ENCODE assay signal across 23 cellular contexts in genomic region chr7:29556405-29557195, GRCh38. TPM values are rescaled to one million over a fixed set of nuclear protein-coding genes. Genes with fewer than 3 reads are reported as not detected.
DNase-seq lines count a peak whose midpoint lies in the region; ATAC-seq, FAIRE-seq and TF ChIP-seq lines count a peak whose summit lies in the region.
"Had no signal": no experiment of that assay in that cellular context is flagged by ENCODE, and none has a peak within 500 bp of the region (broad histone marks: within the 10 kb centered on the region; RNA-seq: fewer than 3 reads in every experiment).

No MANE protein-coding gene starts in this region.

- H3K9me2 ChIP-seq in Karpas-422 (replicated peaks; ENCODE audit: insufficient read depth, low read length) = no peaks in the 10 kb centered on the region

- H3K36me3 ChIP-seq in Karpas-422 (ENCODE audit: insufficient read depth, low read length) (no peaks in the 10 kb centered on the region), astrocyte (ENCODE audit: insufficient read depth, low read length) (no peaks in the 10 kb centered on the region)
- H3K36me3 ChIP-seq: BLaER1, SJSA1, thyroid gland had no signal

- TF ChIP-seq CTCF in astrocyte (IDR thresholded peaks at IDR 0.05; ENCODE audit: insufficient read depth, low read depth, low read length) (peak; percentile 5), retinal pigment epithelial cell (conservative IDR thresholded peaks at IDR 0.05; ENCODE audit: low read depth, low read length) (peak; percentile 22)

- H3K79me2 ChIP-seq in Karpas-422 (ENCODE audit: low read length) (no peaks in the 10 kb centered on the region), astrocyte (ENCODE audit: insufficient read depth, low read length) (no peaks in the 10 kb centered on the region)
- H3K79me2 ChIP-seq: parathyroid adenoma had no signal

- no peak overlapping the region for H3K27ac Mint-ChIP-seq in astrocyte (ENCODE audit: unreplicated experiment)
- H3K27ac Mint-ChIP-seq: activated naive CD8-positive, alpha-beta T cell treated with anti-CD3 and anti-CD28 coated beads for 36 hours; naive B cell; T-helper 2 cell treated with Interferon-gamma antibody and Interleukin-4, amounts not matched to agents 5 μg/mL and 100 μg/mL, for 36 hours had no signal

- H3K27me3 ChIP-seq in Karpas-422 (ENCODE audit: low read length) (no peaks in the 10 kb centered on the region), astrocyte (ENCODE audit: insufficient read depth, low read length) (peaks cover 10% of the 10 kb centered on the region)
- H3K27me3 ChIP-seq: thyroid gland had no signal

- H4K20me1 ChIP-seq in Karpas-422 (ENCODE audit: insufficient read depth, low read depth, low read length) = no peaks in the 10 kb centered on the region
- H4K20me1 ChIP-seq in astrocyte (ENCODE audit: insufficient read depth, low read length) = no peaks in the 10 kb centered on the region
- H4K20me1 ChIP-seq: BLaER1 had no signal

- H3K4me2 ChIP-seq in Karpas-422 (ENCODE audit: low read depth, low read length, poor library complexity, severe bottlenecking) (no peak overlapping the region), astrocyte (ENCODE audit: low read length) (no peak overlapping the region)
- H3K4me2 ChIP-seq: BLaER1 had no signal

- H3K27ac ChIP-seq in Karpas-422 (ENCODE audit: low read length) = no peak overlapping the region
- no peak overlapping the region for H3K27ac ChIP-seq in astrocyte (ENCODE audit: low read depth, low read length)
- H3K27ac ChIP-seq: BLaER1, coronary artery, parathyroid adenoma, SJSA1, thyroid gland had no signal

- no peak for ATAC-seq in GM18909 (IDR thresholded peaks at IDR 0.05; ENCODE audit: poor library complexity, unreplicated experiment)
- ATAC-seq: Panc1 had no signal

- peaks cover 10% of the 10 kb centered on the region for H3K4me1 Mint-ChIP-seq in astrocyte (ENCODE audit: low read depth, unreplicated experiment)
- H3K4me1 Mint-ChIP-seq: activated naive CD8-positive, alpha-beta T cell treated with anti-CD3 and anti-CD28 coated beads for 36 hours; naive B cell had no signal

- no peaks in the 10 kb centered on the region for H3K9me3 Mint-ChIP-seq in astrocyte (ENCODE audit: unreplicated experiment)
- H3K9me3 Mint-ChIP-seq: T-helper 2 cell treated with Interferon-gamma antibody and Interleukin-4, amounts not matched to agents 5 μg/mL and 100 μg/mL, for 36 hours had no signal

- H3K9ac ChIP-seq in Karpas-422 (ENCODE audit: low read length) = no peak overlapping the region
- no peak overlapping the region for H3K9ac ChIP-seq in astrocyte (ENCODE audit: low read length)
- H3K9ac ChIP-seq: BLaER1, parathyroid adenoma had no signal

- no peaks in the 10 kb centered on the region for H3K36me3 Mint-ChIP-seq in astrocyte (ENCODE audit: low read depth, unreplicated experiment)
- H3K36me3 Mint-ChIP-seq: activated naive CD8-positive, alpha-beta T cell treated with anti-CD3 and anti-CD28 coated beads for 36 hours had no signal

- H3K4me1 ChIP-seq in Karpas-422 (ENCODE audit: low read length) (no peaks in the 10 kb centered on the region), astrocyte (ENCODE audit: insufficient read depth, low read length) (no peaks in the 10 kb centered on the region)
- H3K4me1 ChIP-seq: BLaER1, parathyroid adenoma, SJSA1, thyroid gland had no signal

- H2AFZ ChIP-seq in Karpas-422 (ENCODE audit: low read length) (no peak overlapping the region), astrocyte (ENCODE audit: low read depth, low read length) (no peak overlapping the region)
- H2AFZ ChIP-seq: parathyroid adenoma had no signal

- H3K27me3 Mint-ChIP-seq in astrocyte (ENCODE audit: low read depth, unreplicated experiment) = peaks cover 3% of the 10 kb centered on the region

- H3K4me3 Mint-ChIP-seq in astrocyte (ENCODE audit: unreplicated experiment) = no peak overlapping the region
- H3K4me3 Mint-ChIP-seq: activated naive CD8-positive, alpha-beta T cell treated with anti-CD3 and anti-CD28 coated beads for 36 hours; naive B cell; T-helper 2 cell treated with Interferon-gamma antibody and Interleukin-4, amounts not matched to agents 5 μg/mL and 100 μg/mL, for 36 hours had no signal

- no peak for FAIRE-seq in astrocyte (lab: Jason Lieb, UNC)
- FAIRE-seq: D721Med had no signal

- H3K9me3 ChIP-seq in Karpas-422 (ENCODE audit: low read length) (no peaks in the 10 kb centered on the region), astrocyte (ENCODE audit: insufficient read depth, low read depth, low read length) (no peaks in the 10 kb centered on the region)
- H3K9me3 ChIP-seq: BLaER1, SJSA1, thyroid gland had no signal

- H3K4me3 ChIP-seq in Karpas-422 (ENCODE audit: low read length) (no peak overlapping the region), astrocyte (ENCODE audit: insufficient read depth, low read depth, low read length) (no peak overlapping the region), retinal pigment epithelial cell (ENCODE audit: low read length) (no peak overlapping the region)
- H3K4me3 ChIP-seq: BLaER1, coronary artery, SJSA1, thyroid gland had no signal

- DNase-seq in Daoy (ENCODE audit: low read depth) (peak; percentile 10), Karpas-422 (peak; percentile 57), astrocyte (ENCODE audit: low read depth) (no peak), retinal pigment epithelial cell (ENCODE audit: low read depth) (no peak), cortex of kidney (lab: John Stamatoyannopoulos, UW) (no peak), hippocampal formation (lab: John Stamatoyannopoulos, UW) (no peak)
- DNase-seq: activated CD4-positive, CD25-positive, alpha-beta regulatory T cell treated with anti-CD3 and anti-CD28 coated beads, Interleukin-2, amount 50 U/mL, for 72 hours; activated naive CD8-positive, alpha-beta T cell treated with anti-CD3 and anti-CD28 coated beads for 36 hours; hypothalamus; naive B cell; NCI-H1417; NCI-H2171; NCI-H69; stimulated activated naive CD4-positive, alpha-beta T cell; thyroid gland had no signal

RNA-seq across cellular contexts. Expression of gene PRR15, which starts 7.0 kb away (rescaled TPM):
- 2.3 and 3.5 TPM in 2 replicates for total RNA-seq in Daoy (2014; rRNA removed; shearing (Covaris generic))
- not detected in 2 replicates for total RNA-seq in Karpas-422 (2014; rRNA removed; shearing (Covaris generic); ENCODE audit: low replicate concordance)
- total RNA-seq in astrocyte = 7.2 and 11.1 TPM in 2 replicates
- total RNA-seq: activated naive CD8-positive, alpha-beta T cell treated with anti-CD3 and anti-CD28 coated beads for 36 hours; SJSA1 had no signal

Comparison
In these comparisons a context has a peak if more than half of its experiments do, and no peak if none do; other contexts are left out.
1. DNase-seq: peak in Daoy (single experiment) and Karpas-422 (single experiment); none in astrocyte (single experiment), retinal pigment epithelial cell (single experiment), cortex of kidney (single experiment) and hippocampal formation (0 of 2).